Comparison of ENCODE assay signal across 18 cellular contexts in the genomic region with DNA sequence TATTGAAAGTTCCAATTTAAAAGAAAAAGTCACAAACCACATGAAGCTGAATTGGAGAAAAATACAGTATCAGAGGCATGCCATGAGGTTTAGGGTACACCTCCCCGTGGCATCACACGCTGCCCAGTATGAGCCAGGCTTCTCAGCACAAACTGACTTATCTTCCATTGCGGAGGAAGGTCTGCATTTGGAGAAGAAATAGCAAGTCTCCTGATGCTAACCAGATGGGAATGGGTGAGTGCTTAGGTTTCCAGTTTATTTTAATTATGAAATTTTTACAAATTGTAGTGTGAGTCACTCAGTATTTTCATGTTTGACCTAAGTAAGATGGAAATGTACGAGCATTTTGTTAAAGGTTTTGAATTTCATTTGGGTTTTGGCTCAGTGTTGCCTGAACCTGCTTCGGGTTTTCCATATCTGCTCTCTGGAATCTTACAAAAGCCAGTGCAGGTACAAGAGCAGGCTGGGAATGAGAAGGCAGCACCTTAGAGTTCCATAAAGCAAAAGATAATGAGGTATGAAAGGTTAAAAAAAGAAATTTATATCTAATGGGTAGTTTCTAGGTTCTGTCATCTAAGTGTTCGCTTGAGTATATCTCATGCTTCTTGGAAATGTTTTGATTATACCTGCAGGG.
DNase-seq lines count a peak whose midpoint lies in the region; ATAC-seq and TF ChIP-seq lines count a peak whose summit lies in the region.
"Had no signal": no experiment of that assay in that cellular context is flagged by ENCODE, and none has a peak within 500 bp of the region (broad histone marks: within the 10 kb centered on the region; RNA-seq: fewer than 3 reads in every experiment).

No MANE protein-coding gene starts in this region.

- H3K9me2 ChIP-seq in SK-N-SH: no peaks in the 10 kb centered on the region

- H3K4me3 Mint-ChIP-seq in effector memory CD8-positive, alpha-beta T cell: no peak overlapping the region
- H3K4me3 Mint-ChIP-seq: CD14-positive monocyte had no signal

- no peaks in the 10 kb centered on the region for H3K27me3 ChIP-seq in HUES48 (ENCODE audit: control insufficient read depth, insufficient read depth, low read length)
- H3K27me3 ChIP-seq in SK-N-SH (ENCODE audit: insufficient read depth): no peaks in the 10 kb centered on the region

- TF ChIP-seq EP300 in SK-N-SH (IDR thresholded peaks at IDR 0.05; ENCODE audit: borderline replicate concordance in 1 of 2, low read depth in 1 of 2, low read length in 1 of 2): no peak

- no peak for TF ChIP-seq CTCF in SK-N-SH (IDR thresholded peaks at IDR 0.05)
- TF ChIP-seq CTCF in omental fat pad (IDR thresholded peaks at IDR 0.05): no peak

- no peaks in the 10 kb centered on the region for H3K9me3 Mint-ChIP-seq in effector memory CD8-positive, alpha-beta T cell

- DNase-seq in SK-N-SH (no peak), fibroblast of gingiva (ENCODE audit: low read depth) (peak; percentile 32), omental fat pad (ENCODE audit: low spot score) (no peak), NCI-H187 treated with DMSO at 0.1 percent for 48 hours (lab: John Stamatoyannopoulos, UW) (no peak), DMS153 (lab: John Stamatoyannopoulos, UW) (no peak)
- DNase-seq in effector memory CD8-positive, alpha-beta T cell: no peak
- DNase-seq: ACHN, AML-193, DND-41, GOT3, NCI-H2029, NCI-H345, NCI-H524 treated with DMSO at 0.1 percent for 48 hours, PC-9 had no signal

- H3K4me2 ChIP-seq in SK-N-SH: no peak overlapping the region
- H3K4me2 ChIP-seq: KMS-11, PC-9 had no signal

- POLR2A ChIA-PET in SK-N-SH (lab: Yijun Ruan, JAX): no interaction called here

- H3K4me1 ChIP-seq in HUES48 (ENCODE audit: control insufficient read depth, insufficient read depth, low read length): peaks cover 52% of the 10 kb centered on the region
- peaks cover 4 to 12% of the 10 kb centered on the region in 2 experiments; a peak in 3 of 4 replicates for H3K4me1 ChIP-seq in SK-N-SH (ENCODE audit: control insufficient read depth in 1 of 2, insufficient read depth in 2 of 2, low read depth in 1 of 2, low read length in 1 of 2)

- H3K9me3 ChIP-seq in HUES48 (ENCODE audit: control insufficient read depth, insufficient read depth, low read length) (no peaks in the 10 kb centered on the region), SK-N-SH (no peaks in the 10 kb centered on the region)

- peak overlapping the region; percentile 59 for H3K27ac ChIP-seq in HUES48 (ENCODE audit: low read depth, low read length)
- no peak overlapping the region for H3K27ac ChIP-seq in SK-N-SH (ENCODE audit: low read depth in 2 of 2, low read length in 1 of 2)
- H3K27ac ChIP-seq: KMS-11, PC-9, RWPE1 had no signal

- CTCF ChIA-PET in SK-N-SH (lab: Yijun Ruan, JAX): interaction anchor here (0.7 kb wide), 1 partner anchor 16 kb away, joined by 3 read pairs; no protein-coding TSS in a partner anchor

- no peaks in the 10 kb centered on the region for H3K79me2 ChIP-seq in SK-N-SH (ENCODE audit: insufficient read depth)

- no peak for TF ChIP-seq RAD21 in SK-N-SH (IDR thresholded peaks at IDR 0.05; ENCODE audit: low read length)

- no peak overlapping the region for H2AFZ ChIP-seq in SK-N-SH (ENCODE audit: low read depth)
- H2AFZ ChIP-seq: PC-9 had no signal

- H3K36me3 ChIP-seq in HUES48 (ENCODE audit: control insufficient read depth, insufficient read depth, low read length) (no peaks in the 10 kb centered on the region), SK-N-SH (replicated peaks in 1 of 2; ENCODE audit: control insufficient read depth in 1 of 2, insufficient read depth in 2 of 2, low read length in 1 of 2) (no peaks in the 10 kb centered on the region)

- H3K9ac ChIP-seq in HUES48 (ENCODE audit: low read depth, low read length) (no peak overlapping the region), SK-N-SH (no peak overlapping the region)
- H3K9ac ChIP-seq: KMS-11 had no signal

- no peaks in the 10 kb centered on the region for H3K27me3 Mint-ChIP-seq in effector memory CD8-positive, alpha-beta T cell

- H3K36me3 Mint-ChIP-seq in effector memory CD8-positive, alpha-beta T cell (ENCODE audit: insufficient read depth): peaks cover 8% of the 10 kb centered on the region
- H3K36me3 Mint-ChIP-seq: CD14-positive monocyte had no signal

- no peak overlapping the region for H3K4me3 ChIP-seq in HUES48 (ENCODE audit: low read depth, low read length)
- H3K4me3 ChIP-seq in SK-N-SH (ENCODE audit: low read depth in 2 of 2, low read length in 1 of 2): no peak overlapping the region
- H3K4me3 ChIP-seq: PC-9 had no signal

- ATAC-seq in omental fat pad (ENCODE audit: low FRiP score): peak; percentile 77
- ATAC-seq in effector memory CD8-positive, alpha-beta T cell (replicated peaks): no peak

- WGBS in SK-N-SH (ENCODE audit: low lambda C conversion rate): 90% methylated on average over 6 of the region's 6 CpGs

- no peaks in the 10 kb centered on the region for H3K4me1 Mint-ChIP-seq in effector memory CD8-positive, alpha-beta T cell (ENCODE audit: low read depth in 2 of 2)
- H3K4me1 Mint-ChIP-seq: CD14-positive monocyte had no signal

- no peaks in the 10 kb centered on the region for H3F3A ChIP-seq in SK-N-SH (replicated peaks; ENCODE audit: insufficient read depth)

- H4K20me1 ChIP-seq in SK-N-SH (ENCODE audit: insufficient read depth): no peaks in the 10 kb centered on the region

- no peak overlapping the region for H3K27ac Mint-ChIP-seq in effector memory CD8-positive, alpha-beta T cell
- H3K27ac Mint-ChIP-seq: CD14-positive monocyte had no signal

TF ChIP-seq in SK-N-SH, 30 proteins besides CTCF, POLR2A, EP300 and RAD21:
- TF ChIP-seq RXRA (IDR thresholded peaks at IDR 0.05; ENCODE audit: borderline replicate concordance, low read depth) (no peak), TCF12 (IDR thresholded peaks at IDR 0.05) (0 out of 2 replicates have a peak, but pooled peaks have one; percentile 3)
